10 cellular contexts compared by ENCODE assay signal in genomic region chr10:95517536-95518454, GRCh38. TPM values are rescaled to one million over a fixed set of nuclear protein-coding genes. Genes with fewer than 3 reads are reported as not detected.
A peak's percentile ranks its signal among the peaks of the same experiment; 100 is the strongest.
DNase-seq lines count a peak whose midpoint lies in the region; ATAC-seq lines count a peak whose summit lies in the region.
"Had no signal": no experiment of that assay in that cellular context is flagged by ENCODE, and none has a peak within 500 bp of the region (broad histone marks: within the 10 kb centered on the region; RNA-seq: fewer than 3 reads in every experiment).

No MANE protein-coding gene starts in this region.

- ATAC-seq in HG03432 (IDR thresholded peaks at IDR 0.05; ENCODE audit: unreplicated experiment): no peak
- no peak for ATAC-seq in stimulated activated effector memory CD8-positive, alpha-beta T cell treated with anti-CD3 and anti-CD28 coated beads, Interleukin-12 subunit alpha, Interleukin-12 subunit beta, amount 100 ng/mL, for 72 hours
- ATAC-seq in GM18511 (IDR thresholded peaks at IDR 0.05; ENCODE audit: unreplicated experiment): no peak

- H3K4me3 Mint-ChIP-seq in stimulated activated effector memory CD8-positive, alpha-beta T cell treated with anti-CD3 and anti-CD28 coated beads, Interleukin-12 subunit alpha, Interleukin-12 subunit beta, amount 100 ng/mL, for 72 hours: no peak overlapping the region
- H3K4me3 Mint-ChIP-seq: activated naive CD4-positive, alpha-beta T cell treated with anti-CD3 and anti-CD28 coated beads, Interleukin-2, amount 10 ng/mL, durations not matched to agents 7 days and 5 days; immature natural killer cell had no signal

- H3K36me3 Mint-ChIP-seq in stimulated activated effector memory CD8-positive, alpha-beta T cell treated with anti-CD3 and anti-CD28 coated beads, Interleukin-12 subunit alpha, Interleukin-12 subunit beta, amount 100 ng/mL, for 72 hours: no peaks in the 10 kb centered on the region
- H3K36me3 Mint-ChIP-seq: activated naive CD4-positive, alpha-beta T cell treated with anti-CD3 and anti-CD28 coated beads, Interleukin-2, amount 10 ng/mL, durations not matched to agents 7 days and 5 days; immature natural killer cell had no signal

- no peaks in the 10 kb centered on the region for H3K9me3 Mint-ChIP-seq in stimulated activated effector memory CD8-positive, alpha-beta T cell treated with anti-CD3 and anti-CD28 coated beads, Interleukin-12 subunit alpha, Interleukin-12 subunit beta, amount 100 ng/mL, for 72 hours
- H3K9me3 Mint-ChIP-seq: activated naive CD4-positive, alpha-beta T cell treated with anti-CD3 and anti-CD28 coated beads, Interleukin-2, amount 10 ng/mL, durations not matched to agents 7 days and 5 days had no signal

- DNase-seq in AG08395 (ENCODE audit: low spot score): peak; percentile 10
- DNase-seq in NCI-H146 treated with DMSO at 0.1 percent for 48 hours (lab: John Stamatoyannopoulos, UW; ENCODE audit: unreplicated experiment): peak; percentile 12
- DNase-seq in dermis microvascular lymphatic vessel endothelial cell (ENCODE audit: low read depth in 2 of 2): peak; percentile 9 to 81
- peak; percentile 51 to 92 for DNase-seq in lung microvascular endothelial cell (ENCODE audit: low read depth in 2 of 2)
- DNase-seq in stimulated activated effector memory CD8-positive, alpha-beta T cell treated with anti-CD3 and anti-CD28 coated beads, Interleukin-12 subunit alpha, Interleukin-12 subunit beta, amount 100 ng/mL, for 72 hours (ENCODE audit: low spot score in 2 of 2): no peak
- DNase-seq in COR-L47 (lab: John Stamatoyannopoulos, UW): no peak
- DNase-seq: activated naive CD4-positive, alpha-beta T cell treated with anti-CD3 and anti-CD28 coated beads, Interleukin-2, amount 10 ng/mL, durations not matched to agents 7 days and 5 days; immature natural killer cell had no signal

- peaks cover 12% of the 10 kb centered on the region for H3K4me1 Mint-ChIP-seq in stimulated activated effector memory CD8-positive, alpha-beta T cell treated with anti-CD3 and anti-CD28 coated beads, Interleukin-12 subunit alpha, Interleukin-12 subunit beta, amount 100 ng/mL, for 72 hours
- H3K4me1 Mint-ChIP-seq: activated naive CD4-positive, alpha-beta T cell treated with anti-CD3 and anti-CD28 coated beads, Interleukin-2, amount 10 ng/mL, durations not matched to agents 7 days and 5 days; immature natural killer cell had no signal

- no peak overlapping the region for H3K27ac Mint-ChIP-seq in stimulated activated effector memory CD8-positive, alpha-beta T cell treated with anti-CD3 and anti-CD28 coated beads, Interleukin-12 subunit alpha, Interleukin-12 subunit beta, amount 100 ng/mL, for 72 hours
- H3K27ac Mint-ChIP-seq: activated naive CD4-positive, alpha-beta T cell treated with anti-CD3 and anti-CD28 coated beads, Interleukin-2, amount 10 ng/mL, durations not matched to agents 7 days and 5 days; immature natural killer cell had no signal

RNA-seq across cellular contexts. Expression of gene SORBS1, which starts 43.4 kb away (rescaled TPM):
- total RNA-seq in dermis microvascular lymphatic vessel endothelial cell (0.77 and 2.4 TPM in 2 replicates), lung microvascular endothelial cell (1.1 and 2.8 TPM in 2 replicates)

Comparison
In these comparisons a context has a peak if more than half of its experiments do, and no peak if none do; other contexts are left out.
1. DNase-seq: peak in AG08395 (single experiment), NCI-H146 treated with DMSO at 0.1 percent for 48 hours (single experiment), dermis microvascular lymphatic vessel endothelial cell (2 of 2) and lung microvascular endothelial cell (2 of 2); none in stimulated activated effector memory CD8-positive, alpha-beta T cell treated with anti-CD3 and anti-CD28 coated beads, Interleukin-12 subunit alpha, Interleukin-12 subunit beta, amount 100 ng/mL, for 72 hours (0 of 2) and COR-L47 (single experiment).